In genomic region chr11:106421673-106422292, GRCh38 we compare ENCODE assay signal across 34 cellular contexts.
DNase-seq lines count a peak whose midpoint lies in the region; ATAC-seq, FAIRE-seq and TF ChIP-seq lines count a peak whose summit lies in the region.
"Had no signal": no experiment of that assay in that cellular context is flagged by ENCODE, and none has a peak within 500 bp of the region (broad histone marks: within the 10 kb centered on the region; RNA-seq: fewer than 3 reads in every experiment).

No MANE protein-coding gene starts in this region.

- ATAC-seq in RWPE2 (ENCODE audit: low read depth), result peak; percentile 41; the same call in 1 of the 3 replicates
- ATAC-seq in HG03280 (IDR thresholded peaks at IDR 0.05; ENCODE audit: unreplicated experiment), result no peak
- ATAC-seq: foreskin keratinocyte; heart right ventricle; left colon; stimulated activated naive B cell treated with anti-CD40 and anti-IgM and Interleukin-4, amounts not matched to agents 10 μg/mL and 1 μg/mL and 100 μg/mL, for 72 hours had no signal

- no peak overlapping the region for H3K4me3 ChIP-seq in RWPE2 (ENCODE audit: severe bottlenecking)
- H3K4me3 ChIP-seq: body of pancreas, dorsolateral prefrontal cortex, esophagus squamous epithelium, HAP-1, heart right ventricle, pancreas, PC-9, upper lobe of left lung had no signal

- no peaks in the 10 kb centered on the region for H3K9me3 ChIP-seq in RWPE2 (ENCODE audit: severe bottlenecking)
- H3K9me3 ChIP-seq: body of pancreas, esophagus squamous epithelium, HAP-1, pancreas, upper lobe of left lung had no signal

- no peak for TF ChIP-seq CTCF in RWPE2 (IDR thresholded peaks at IDR 0.05; ENCODE audit: poor library complexity, severe bottlenecking)
- TF ChIP-seq CTCF in D721Med (IDR thresholded peaks at IDR 0.05; ENCODE audit: insufficient read depth, missing control alignments), result no peak

- no peak overlapping the region for H3K27ac ChIP-seq in RWPE2 (ENCODE audit: poor library complexity, severe bottlenecking)
- H3K27ac ChIP-seq: dorsolateral prefrontal cortex, esophagus squamous epithelium, foreskin keratinocyte, heart right ventricle, PC-9, upper lobe of left lung had no signal

- no peaks in the 10 kb centered on the region for H3K27me3 ChIP-seq in RWPE2 (ENCODE audit: insufficient read depth, poor library complexity, severe bottlenecking)
- H3K27me3 ChIP-seq: body of pancreas, dorsolateral prefrontal cortex, esophagus squamous epithelium, foreskin keratinocyte, heart right ventricle, pancreas, upper lobe of left lung had no signal

- peaks cover 30% of the 10 kb centered on the region for H3K4me1 ChIP-seq in RWPE2 (ENCODE audit: insufficient read depth, poor library complexity, severe bottlenecking)
- H3K4me1 ChIP-seq: body of pancreas, esophagus squamous epithelium, HAP-1, heart right ventricle, pancreas, upper lobe of left lung had no signal

- H3K36me3 ChIP-seq in RWPE2 (ENCODE audit: low read depth), result no peaks in the 10 kb centered on the region
- H3K36me3 ChIP-seq: esophagus squamous epithelium, HAP-1, heart right ventricle, pancreas, upper lobe of left lung had no signal

- peak; percentile 5 for DNase-seq in NCI-H510A treated with DMSO at 0.1 percent for 48 hours (lab: John Stamatoyannopoulos, UW)
- DNase-seq in NCI-H510A (lab: John Stamatoyannopoulos, UW), result no peak
- DNase-seq in RWPE2 (ENCODE audit: low spot score), result no peak
- peak; percentile 22 for DNase-seq in iPS-NIHi11 (ENCODE audit: low spot score)
- DNase-seq in activated CD4-positive, alpha-beta T cell treated with anti-CD3 and anti-CD28 coated beads for 48 hours, result no peak
- DNase-seq in D721Med (ENCODE audit: insufficient read length, low spot score), result no peak
- no peak for DNase-seq in stimulated activated CD4-positive, alpha-beta T cell treated with anti-CD3 and anti-CD28 coated beads, Interleukin-4, amount 100 ng/mL, for 24 hours
- DNase-seq: activated CD4-positive, alpha-beta memory T cell treated with anti-CD3 and anti-CD28 coated beads, Interleukin-2, amount 10 ng/mL, durations not matched to agents 7 days and 5 days; activated CD4-positive, alpha-beta T cell treated with anti-CD3 and anti-CD28 coated beads for 1 hour; activated CD8-positive, alpha-beta memory T cell treated with anti-CD3 and anti-CD28 coated beads, Interleukin-2, amount 50 U/mL, for 4 hours; activated naive CD4-positive, alpha-beta T cell treated with Interleukin-2 at 50 U/mL for 16 hours; dorsolateral prefrontal cortex; esophagus squamous epithelium; heart right ventricle; Karpas-422; left colon; NCI-H1436 treated with DMSO at 0.1 percent for 48 hours; NCI-H2081 treated with DMSO at 0.1 percent for 48 hours; NCI-H446; NK-92 treated with Interleukin-12 subunit alpha and Interleukin-12 subunit beta, amount 100 ng/mL, for 24 hours; pancreas; PC-9; retina; Right ventricle myocardium superior; stimulated activated naive B cell treated with anti-CD40 and anti-IgM and Interleukin-4, amounts not matched to agents 10 μg/mL and 1 μg/mL and 100 μg/mL, for 72 hours; substantia nigra; upper lobe of left lung had no signal

- no peak for FAIRE-seq in D721Med (lab: Jason Lieb, UNC)
- FAIRE-seq: A204.1, endometrium, GM12892, pancreas had no signal

Comparison
In these comparisons a context has a peak if more than half of its experiments do, and no peak if none do; other contexts are left out.
1. DNase-seq: peak in NCI-H510A treated with DMSO at 0.1 percent for 48 hours (single experiment) and iPS-NIHi11 (single experiment); none in NCI-H510A (single experiment), RWPE2 (single experiment), activated CD4-positive, alpha-beta T cell treated with anti-CD3 and anti-CD28 coated beads for 48 hours (single experiment), D721Med (single experiment) and stimulated activated CD4-positive, alpha-beta T cell treated with anti-CD3 and anti-CD28 coated beads, Interleukin-4, amount 100 ng/mL, for 24 hours (single experiment).